9 cellular contexts compared by ENCODE assay signal in genomic region chr5:176387384-176387925, GRCh38. TPM values are rescaled to one million over a fixed set of nuclear protein-coding genes. Genes with fewer than 3 reads are reported as not detected.
DNase-seq lines count a peak whose midpoint lies in the region; ATAC-seq and TF ChIP-seq lines count a peak whose summit lies in the region.
"Had no signal": no experiment of that assay in that cellular context is flagged by ENCODE, and none has a peak within 500 bp of the region (broad histone marks: within the 10 kb centered on the region; RNA-seq: fewer than 3 reads in every experiment).

No MANE protein-coding gene starts in this region.

- H3K9ac ChIP-seq in liver (ENCODE audit: low read depth in 1 of 2, low read length in 2 of 2), result peak overlapping the region; percentile 67 to 84

- no peaks in the 10 kb centered on the region for H3K27me3 Mint-ChIP-seq in activated T-cell treated with anti-CD3 and anti-CD28 coated beads, Interleukin-2, amount 50 U/mL, for 4 hours (ENCODE audit: low read depth)

- peaks cover 40% of the 10 kb centered on the region for H3K36me3 Mint-ChIP-seq in activated T-cell treated with anti-CD3 and anti-CD28 coated beads, Interleukin-2, amount 50 U/mL, for 4 hours (ENCODE audit: insufficient read depth)

- H3K27me3 ChIP-seq in ascending aorta (no peaks in the 10 kb centered on the region), liver (ENCODE audit: control insufficient read depth in 4 of 4, insufficient read depth in 4 of 4, low read length in 3 of 4) (no peaks in the 10 kb centered on the region), tibial artery (no peaks in the 10 kb centered on the region)

- no peak for TF ChIP-seq CTCF in ascending aorta (IDR thresholded peaks at IDR 0.05)
- no peak for TF ChIP-seq CTCF in liver (IDR thresholded peaks at IDR 0.05; ENCODE audit: low read depth, low read length, missing input control)
- no peak for TF ChIP-seq CTCF in tibial artery (IDR thresholded peaks at IDR 0.05)

- ATAC-seq in activated T-cell treated with anti-CD3 and anti-CD28 coated beads, Interleukin-2, amount 50 U/mL, for 4 hours, result no peak
- no peak for ATAC-seq in HG03280 (IDR thresholded peaks at IDR 0.05; ENCODE audit: unreplicated experiment)

- H3K4me1 Mint-ChIP-seq in activated T-cell treated with anti-CD3 and anti-CD28 coated beads, Interleukin-2, amount 50 U/mL, for 4 hours (ENCODE audit: low read depth), result peaks cover 31% of the 10 kb centered on the region

- H3K4me3 Mint-ChIP-seq in activated T-cell treated with anti-CD3 and anti-CD28 coated beads, Interleukin-2, amount 50 U/mL, for 4 hours, result peak overlapping the region; percentile 100

- WGBS in liver, result 50% methylated on average over 8 of the region's 8 CpGs

- peak overlapping the region; percentile 67 for H3K4me3 ChIP-seq in ascending aorta
- H3K4me3 ChIP-seq in liver (ENCODE audit: low read depth in 1 of 3, low read length in 3 of 3), result peak overlapping the region; percentile 73 to 100 (median 79)
- peak overlapping the region; percentile 79 to 80 for H3K4me3 ChIP-seq in tibial artery

- TF ChIP-seq RAD21 in liver (IDR thresholded peaks at IDR 0.05), result no peak

- intact Hi-C loops in ascending aorta (cut with DNase I), result loop anchor here (10.0 kb wide), 2 partner anchors 257 to 617 kb away; partner anchors contain the start of genes TSPAN17 and UIMC1
- intact Hi-C loops in tibial artery (cut with DNase I; ENCODE audit: low total_unique reads), result no loop called here

- H3K36me3 ChIP-seq in ascending aorta, result peaks cover 30 to 51% of the 10 kb centered on the region in 2 donors
- peaks cover 9 to 38% (median 20%) of the 10 kb centered on the region in 4 donors for H3K36me3 ChIP-seq in liver (ENCODE audit: control insufficient read depth in 4 of 4, insufficient read depth in 3 of 4, low read depth in 1 of 4, low read length in 3 of 4)
- H3K36me3 ChIP-seq in tibial artery, result peaks cover 5 to 46% (median 41%) of the 10 kb centered on the region in 3 donors

- peaks cover 6 to 16% of the 10 kb centered on the region in 2 donors for H3K4me1 ChIP-seq in ascending aorta
- peaks cover 5 to 26% (median 16%) of the 10 kb centered on the region in 4 donors for H3K4me1 ChIP-seq in liver (ENCODE audit: control insufficient read depth in 4 of 4, insufficient read depth in 4 of 4, low read length in 3 of 4)
- peaks cover 0 to 25% (median 21%) of the 10 kb centered on the region in 4 donors for H3K4me1 ChIP-seq in tibial artery

- H3K9me3 Mint-ChIP-seq in activated T-cell treated with anti-CD3 and anti-CD28 coated beads, Interleukin-2, amount 50 U/mL, for 4 hours, result no peaks in the 10 kb centered on the region

- H3K9me3 ChIP-seq in ascending aorta (no peaks in the 10 kb centered on the region), liver (ENCODE audit: control insufficient read depth in 4 of 4, low read length in 3 of 4) (no peaks in the 10 kb centered on the region), tibial artery (no peaks in the 10 kb centered on the region)

- H3K27ac ChIP-seq in ascending aorta, result no peak overlapping the region
- no peak overlapping the region for H3K27ac ChIP-seq in liver (ENCODE audit: low read depth in 1 of 2, low read length in 2 of 2)
- H3K27ac ChIP-seq in tibial artery, result peak overlapping the region; percentile 88 to 92

- DNase-seq in activated T-cell treated with anti-CD3 and anti-CD28 coated beads, Interleukin-2, amount 50 U/mL, for 4 hours, result no peak
- DNase-seq in activated T-cell treated with anti-CD3 and anti-CD28 coated beads, Interleukin-2, amount 50 U/mL, for 48 hours, result no peak
- no peak for DNase-seq in ascending aorta (ENCODE audit: low spot score in 2 of 2)
- DNase-seq in tibial artery, result no peak
- no peak for DNase-seq in mucosa of gallbladder (ENCODE audit: low spot score)
- DNase-seq in stimulated activated CD4-positive, alpha-beta T cell treated with anti-CD3 and anti-CD28 coated beads, Interleukin-4, amount 100 ng/mL, for 4 hours, result no peak
- DNase-seq: DMS79 treated with DMSO at 0.1 percent for 48 hours had no signal

TF ChIP-seq in liver, 16 proteins besides CTCF, POLR2A, EP300 and RAD21:
- no peak for TF ChIP-seq SP1 (IDR thresholded peaks at IDR 0.05)
- no peak for TF ChIP-seq GABPA (IDR thresholded peaks at IDR 0.05 in 1 of 2, conservative IDR thresholded peaks at IDR 0.05 in 1 of 2)
- no peak for TF ChIP-seq HNF4A (conservative IDR thresholded peaks at IDR 0.05)
- no peak for TF ChIP-seq FOXA1 (IDR thresholded peaks at IDR 0.05)
- TF ChIP-seq NR2F2 (IDR thresholded peaks at IDR 0.05), result no peak
- no peak for TF ChIP-seq HNF4G (IDR thresholded peaks at IDR 0.05)
- TF ChIP-seq, protein P1, sequence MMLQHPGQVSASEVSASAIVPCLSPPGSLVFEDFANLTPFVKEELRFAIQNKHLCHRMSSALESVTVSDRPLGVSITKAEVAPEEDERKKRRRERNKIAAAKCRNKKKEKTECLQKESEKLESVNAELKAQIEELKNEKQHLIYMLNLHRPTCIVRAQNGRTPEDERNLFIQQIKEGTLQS (IDR thresholded peaks at IDR 0.05), result no peak
- TF ChIP-seq EGR1 (IDR thresholded peaks at IDR 0.05; ENCODE audit: low read depth in 2 of 2), result no peak
- TF ChIP-seq, protein P2, sequence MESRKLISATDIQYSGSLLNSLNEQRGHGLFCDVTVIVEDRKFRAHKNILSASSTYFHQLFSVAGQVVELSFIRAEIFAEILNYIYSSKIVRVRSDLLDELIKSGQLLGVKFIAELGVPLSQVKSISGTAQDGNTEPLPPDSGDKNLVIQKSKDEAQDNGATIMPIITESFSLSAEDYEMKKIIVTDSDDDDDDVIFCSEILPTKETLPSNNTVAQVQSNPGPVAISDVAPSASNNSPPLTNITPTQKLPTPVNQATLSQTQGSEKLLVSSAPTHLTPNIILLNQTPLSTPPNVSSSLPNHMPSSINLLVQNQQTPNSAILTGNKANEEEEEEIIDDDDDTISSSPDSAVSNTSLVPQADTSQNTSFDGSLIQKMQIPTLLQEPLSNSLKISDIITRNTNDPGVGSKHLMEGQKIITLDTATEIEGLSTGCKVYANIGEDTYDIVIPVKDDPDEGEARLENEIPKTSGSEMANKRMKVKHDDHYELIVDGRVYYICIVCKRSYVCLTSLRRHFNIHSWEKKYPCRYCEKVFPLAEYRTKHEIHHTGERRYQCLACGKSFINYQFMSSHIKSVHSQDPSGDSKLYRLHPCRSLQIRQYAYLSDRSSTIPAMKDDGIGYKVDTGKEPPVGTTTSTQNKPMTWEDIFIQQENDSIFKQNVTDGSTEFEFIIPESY (IDR thresholded peaks at IDR 0.05), result no peak
- no peak for TF ChIP-seq RXRA (IDR thresholded peaks at IDR 0.05)
- no peak for TF ChIP-seq FOXA2 (IDR thresholded peaks at IDR 0.05)
- TF ChIP-seq YY1 (IDR thresholded peaks at IDR 0.05), result no peak
- no peak for TF ChIP-seq TAF1 (conservative IDR thresholded peaks at IDR 0.05)
- TF ChIP-seq, protein P3, sequence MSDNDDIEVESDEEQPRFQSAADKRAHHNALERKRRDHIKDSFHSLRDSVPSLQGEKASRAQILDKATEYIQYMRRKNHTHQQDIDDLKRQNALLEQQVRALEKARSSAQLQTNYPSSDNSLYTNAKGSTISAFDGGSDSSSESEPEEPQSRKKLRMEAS (IDR thresholded peaks at IDR 0.05), result no peak
- TF ChIP-seq JUND (IDR thresholded peaks at IDR 0.05), result no peak
- TF ChIP-seq, protein P4, sequence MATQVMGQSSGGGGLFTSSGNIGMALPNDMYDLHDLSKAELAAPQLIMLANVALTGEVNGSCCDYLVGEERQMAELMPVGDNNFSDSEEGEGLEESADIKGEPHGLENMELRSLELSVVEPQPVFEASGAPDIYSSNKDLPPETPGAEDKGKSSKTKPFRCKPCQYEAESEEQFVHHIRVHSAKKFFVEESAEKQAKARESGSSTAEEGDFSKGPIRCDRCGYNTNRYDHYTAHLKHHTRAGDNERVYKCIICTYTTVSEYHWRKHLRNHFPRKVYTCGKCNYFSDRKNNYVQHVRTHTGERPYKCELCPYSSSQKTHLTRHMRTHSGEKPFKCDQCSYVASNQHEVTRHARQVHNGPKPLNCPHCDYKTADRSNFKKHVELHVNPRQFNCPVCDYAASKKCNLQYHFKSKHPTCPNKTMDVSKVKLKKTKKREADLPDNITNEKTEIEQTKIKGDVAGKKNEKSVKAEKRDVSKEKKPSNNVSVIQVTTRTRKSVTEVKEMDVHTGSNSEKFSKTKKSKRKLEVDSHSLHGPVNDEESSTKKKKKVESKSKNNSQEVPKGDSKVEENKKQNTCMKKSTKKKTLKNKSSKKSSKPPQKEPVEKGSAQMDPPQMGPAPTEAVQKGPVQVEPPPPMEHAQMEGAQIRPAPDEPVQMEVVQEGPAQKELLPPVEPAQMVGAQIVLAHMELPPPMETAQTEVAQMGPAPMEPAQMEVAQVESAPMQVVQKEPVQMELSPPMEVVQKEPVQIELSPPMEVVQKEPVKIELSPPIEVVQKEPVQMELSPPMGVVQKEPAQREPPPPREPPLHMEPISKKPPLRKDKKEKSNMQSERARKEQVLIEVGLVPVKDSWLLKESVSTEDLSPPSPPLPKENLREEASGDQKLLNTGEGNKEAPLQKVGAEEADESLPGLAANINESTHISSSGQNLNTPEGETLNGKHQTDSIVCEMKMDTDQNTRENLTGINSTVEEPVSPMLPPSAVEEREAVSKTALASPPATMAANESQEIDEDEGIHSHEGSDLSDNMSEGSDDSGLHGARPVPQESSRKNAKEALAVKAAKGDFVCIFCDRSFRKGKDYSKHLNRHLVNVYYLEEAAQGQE (IDR thresholded peaks at IDR 0.05), result no peak

RNA-seq across cellular contexts. Expression of gene NOP16, which starts 0.9 kb away (rescaled TPM):
- total RNA-seq in activated T-cell treated with anti-CD3 and anti-CD28 coated beads, Interleukin-2, amount 50 U/mL, for 4 hours, result 100 to 1,000 TPM; 247 to 262 (median 255) TPM
- total RNA-seq in ascending aorta, result not detected
- 10 to 100 TPM in 1 of 2 donors, 1 to 10 TPM in 1; 6.1 to 11.1 TPM for total RNA-seq in liver
- polyA plus RNA-seq in liver, result 10 to 100 TPM; 23.3 to 41.2 TPM
- total RNA-seq in mucosa of gallbladder, result 10.1 TPM

RNA-seq across cellular contexts. Expression of gene HIGD2A, which starts 1.1 kb away (rescaled TPM):
- 100 to 1,000 TPM in 1 of 3 donors, 10 to 100 TPM in 2; 87.5 to 101 (median 95.8) TPM for total RNA-seq in activated T-cell treated with anti-CD3 and anti-CD28 coated beads, Interleukin-2, amount 50 U/mL, for 4 hours
- 36.7 TPM for total RNA-seq in ascending aorta
- total RNA-seq in liver, result 10 to 100 TPM; 18.4 to 42.6 TPM
- 100 to 1,000 TPM in 1 of 2 donors, 10 to 100 TPM in 1; 93.0 to 127 TPM for polyA plus RNA-seq in liver
- total RNA-seq in mucosa of gallbladder, result 125 TPM

RNA-seq across cellular contexts. Expression of gene ARL10, which starts 22.2 kb away (rescaled TPM):
- total RNA-seq in activated T-cell treated with anti-CD3 and anti-CD28 coated beads, Interleukin-2, amount 50 U/mL, for 4 hours, result 1 to 10 TPM; 7.0 to 8.6 (median 7.9) TPM
- 2.7 TPM for total RNA-seq in ascending aorta
- 1 to 10 TPM; 2.1 to 2.2 TPM for total RNA-seq in liver
- polyA plus RNA-seq in liver, result under 1 TPM; 0.35 to 0.93 TPM
- total RNA-seq in mucosa of gallbladder, result 6.6 TPM

RNA-seq across cellular contexts. Expression of gene KIAA1191, which starts 25.9 kb away (rescaled TPM):
- total RNA-seq in activated T-cell treated with anti-CD3 and anti-CD28 coated beads, Interleukin-2, amount 50 U/mL, for 4 hours, result 10 to 100 TPM; 33.0 to 36.2 (median 34.1) TPM
- total RNA-seq in ascending aorta (56.2 TPM), liver (10 to 100 TPM; 31.1 to 31.8 TPM), mucosa of gallbladder (113 TPM)
- polyA plus RNA-seq in liver, result 10 to 100 TPM; 25.7 to 37.2 TPM

RNA-seq across cellular contexts. Expression of gene CLTB, which starts 28.9 kb away (rescaled TPM):
- 100 to 1,000 TPM; 121 to 133 (median 123) TPM for total RNA-seq in activated T-cell treated with anti-CD3 and anti-CD28 coated beads, Interleukin-2, amount 50 U/mL, for 4 hours
- total RNA-seq in ascending aorta (189 TPM), liver (10 to 100 TPM; 14.2 to 30.9 TPM), mucosa of gallbladder (119 TPM)
- polyA plus RNA-seq in liver, result 10 to 100 TPM; 46.2 to 49.4 TPM

Comparison
In these comparisons a context has a peak if more than half of its experiments do, and no peak if none do; other contexts are left out.
1. H3K27ac ChIP-seq: peak in tibial artery (2 of 2); none in ascending aorta (0 of 2) and liver (0 of 2).
2. RNA of gene NOP16, which starts 0.9 kb away (total RNA-seq): 247 to 262 TPM in activated T-cell treated with anti-CD3 and anti-CD28 coated beads, Interleukin-2, amount 50 U/mL, for 4 hours; 6.1 to 11.1 TPM in liver, 10.1 TPM in mucosa of gallbladder (single experiment) and not detected in ascending aorta (single experiment); every median in the first group is over 10 times any median in the second.
3. Peak in every context shown above with its lines, with median percentiles within 50 percentile points of each other: H3K4me3 ChIP-seq.